Comparison of ENCODE assay signal across 1 cellular context in genomic region chr10:84543948-84544347, GRCh38.
TF ChIP-seq lines count a peak whose summit lies in the region.

No MANE protein-coding gene starts in this region.

TF ChIP-seq in A549, 52 proteins besides CTCF, POLR2A, EP300 and RAD21 (continued from another document):
- TF ChIP-seq REST (IDR thresholded peaks at IDR 0.05): no peak
- TF ChIP-seq USF2 (IDR thresholded peaks at IDR 0.05): peak; percentile 83
